ENCODE assay signal across 16 cellular contexts in genomic region chr7:32103361-32103760, GRCh38. TPM values are rescaled to one million over a fixed set of nuclear protein-coding genes. Genes with fewer than 3 reads are reported as not detected.
DNase-seq lines count a peak whose midpoint lies in the region; ATAC-seq and TF ChIP-seq lines count a peak whose summit lies in the region.
"Had no signal": no experiment of that assay in that cellular context is flagged by ENCODE, and none has a peak within 500 bp of the region (broad histone marks: within the 10 kb centered on the region; RNA-seq: fewer than 3 reads in every experiment).

No MANE protein-coding gene starts in this region.

- H2AFZ ChIP-seq in GM23248, result peak overlapping the region; percentile 12; the same call in 1 of the 2 replicates

- no peaks in the 10 kb centered on the region for H3K9me2 ChIP-seq in GM23248 (ENCODE audit: insufficient read depth)

- no peak overlapping the region for H3K4me3 Mint-ChIP-seq in nephron progenitor cell
- H3K4me3 Mint-ChIP-seq: CD4-positive, alpha-beta T cell; H9 had no signal

- H3K4me1 ChIP-seq in heart left ventricle, result peaks cover 0 to 22% (median 5%) of the 10 kb centered on the region in 12 donors
- H3K4me1 ChIP-seq in right atrium auricular region, result peaks cover 0 to 16% of the 10 kb centered on the region in 2 donors
- peaks cover 54% of the 10 kb centered on the region for H3K4me1 ChIP-seq in BLaER1
- peaks cover 12% of the 10 kb centered on the region; the same call in 1 of the 2 replicates for H3K4me1 ChIP-seq in GM23248 (ENCODE audit: insufficient read depth)
- no peaks in the 10 kb centered on the region for H3K4me1 ChIP-seq in breast epithelium
- H3K4me1 ChIP-seq: BE2C had no signal

- no peaks in the 10 kb centered on the region for H3F3A ChIP-seq in GM23248 (ENCODE audit: insufficient read depth)

- TF ChIP-seq CTCF in heart left ventricle (IDR thresholded peaks at IDR 0.05) (no peak), right atrium auricular region (IDR thresholded peaks at IDR 0.05) (no peak), breast epithelium (IDR thresholded peaks at IDR 0.05) (no peak), nephron progenitor cell (IDR thresholded peaks at IDR 0.05) (no peak)

- intact Hi-C loops in heart left ventricle (cut with DNase I), result loop anchor here in 4 of 10 donors (2.0 to 10.0 kb wide), 3 partner anchors 47 to 51 kb away; no protein-coding TSS in a partner anchor
- intact Hi-C loops in breast epithelium (cut with DNase I; ENCODE audit: low total_unique reads), result no loop called here

- H3K9me3 ChIP-seq in heart left ventricle (peaks cover 0 to 17% (median 0%) of the 10 kb centered on the region in 12 donors), right atrium auricular region (no peaks in the 10 kb centered on the region), BLaER1 (peaks cover 32% of the 10 kb centered on the region), GM23248 (ENCODE audit: low read depth) (no peaks in the 10 kb centered on the region), breast epithelium (no peaks in the 10 kb centered on the region)
- H3K9me3 ChIP-seq: BE2C had no signal

- no peak overlapping the region for H3K27ac Mint-ChIP-seq in nephron progenitor cell
- H3K27ac Mint-ChIP-seq: CD4-positive, alpha-beta T cell; H9 had no signal

- no peaks in the 10 kb centered on the region for H3K36me3 ChIP-seq in heart left ventricle
- no peaks in the 10 kb centered on the region for H3K36me3 ChIP-seq in right atrium auricular region
- H3K36me3 ChIP-seq in BLaER1, result no peaks in the 10 kb centered on the region
- no peaks in the 10 kb centered on the region for H3K36me3 ChIP-seq in GM23248 (ENCODE audit: low read depth)
- H3K36me3 ChIP-seq in breast epithelium, result no peaks in the 10 kb centered on the region
- H3K36me3 ChIP-seq: BE2C had no signal

- no peak overlapping the region for H3K4me3 ChIP-seq in heart left ventricle
- no peak overlapping the region for H3K4me3 ChIP-seq in right atrium auricular region
- H3K4me3 ChIP-seq in BLaER1, result peak overlapping the region; percentile 46
- no peak overlapping the region for H3K4me3 ChIP-seq in GM23248
- no peak overlapping the region for H3K4me3 ChIP-seq in breast epithelium

- H3K4me1 Mint-ChIP-seq in nephron progenitor cell, result no peaks in the 10 kb centered on the region

- H3K27me3 Mint-ChIP-seq in nephron progenitor cell (ENCODE audit: low read depth, poor library complexity), result peaks cover 8% of the 10 kb centered on the region
- H3K27me3 Mint-ChIP-seq: CD4-positive, alpha-beta T cell had no signal

- no peak overlapping the region for H3K9ac ChIP-seq in BLaER1
- H3K9ac ChIP-seq in GM23248, result no peak overlapping the region

- ATAC-seq in heart left ventricle, result no peak

- H3K4me2 ChIP-seq in BLaER1 (peak overlapping the region; percentile 53), GM23248 (ENCODE audit: unreplicated experiment) (no peak overlapping the region)

- DNase-seq in heart left ventricle (no peak), right atrium auricular region (ENCODE audit: low spot score) (no peak), GM23248 (no peak), breast epithelium (ENCODE audit: low spot score in 2 of 2) (peak in 1 of 2 donors; percentile 31), NCI-H1092 treated with DMSO at 0.1 percent for 48 hours (lab: John Stamatoyannopoulos, UW) (no peak), nephron progenitor cell (no peak), ureter (ENCODE audit: low spot score) (no peak)
- DNase-seq: ACHN; BE2C; CD4-positive, alpha-beta T cell; DMS79 treated with DMSO at 0.1 percent for 48 hours; GF-D8; H9 had no signal

- peaks cover 6% of the 10 kb centered on the region for H3K9me3 Mint-ChIP-seq in nephron progenitor cell

- H3K36me3 Mint-ChIP-seq in nephron progenitor cell (ENCODE audit: low read depth), result no peaks in the 10 kb centered on the region

- H3K27ac ChIP-seq in heart left ventricle, result peak overlapping the region in 9 of 12 donors; percentile 17 to 86 (median 67)
- H3K27ac ChIP-seq in right atrium auricular region, result no peak overlapping the region
- no peak overlapping the region for H3K27ac ChIP-seq in BLaER1
- H3K27ac ChIP-seq in GM23248, result no peak overlapping the region
- H3K27ac ChIP-seq in breast epithelium, result peak overlapping the region; percentile 38 to 57
- H3K27ac ChIP-seq: C4-2B had no signal

- in situ Hi-C loops in GM23248 (cut with MboI), result no loop called here

- no peaks in the 10 kb centered on the region for H4K20me1 ChIP-seq in BLaER1
- H4K20me1 ChIP-seq in GM23248 (ENCODE audit: insufficient read depth), result no peaks in the 10 kb centered on the region

- TF ChIP-seq POLR2A in heart left ventricle (IDR thresholded peaks at IDR 0.05) (no peak), breast epithelium (IDR thresholded peaks at IDR 0.05) (no peak)

- no peaks in the 10 kb centered on the region for H3K27me3 ChIP-seq in heart left ventricle
- no peaks in the 10 kb centered on the region for H3K27me3 ChIP-seq in right atrium auricular region
- no peaks in the 10 kb centered on the region for H3K27me3 ChIP-seq in BLaER1
- no peaks in the 10 kb centered on the region for H3K27me3 ChIP-seq in GM23248 (replicated peaks; ENCODE audit: insufficient read depth)
- no peaks in the 10 kb centered on the region for H3K27me3 ChIP-seq in breast epithelium
- H3K27me3 ChIP-seq: BE2C had no signal

- WGBS in heart left ventricle, 4 donors, result 58 to 69% (median 66%) methylated on average over 4 of the region's 4 CpGs
- 43 to 48% methylated on average over 4 of the region's 4 CpGs for WGBS in GM23248 (ENCODE audit: low coverage in 1 of 2, low lambda C conversion rate in 2 of 2, missing lambda C conversion rate in 2 of 2), 2 experiments

- no peaks in the 10 kb centered on the region for H3K79me2 ChIP-seq in GM23248 (ENCODE audit: insufficient read depth)

RNA-seq across cellular contexts. Expression of gene PDE1C, which starts 33.2 kb away (rescaled TPM):
- total RNA-seq in heart left ventricle, result 100 to 1,000 TPM in 8 of 9 donors, 10 to 100 TPM in 1; 63.7 to 307 (median 143) TPM
- polyA plus RNA-seq in heart left ventricle, result 10 to 100 TPM; 35.3 to 42.9 TPM
- 10 to 100 TPM; 35.7 to 47.8 TPM for total RNA-seq in right atrium auricular region
- 33.8 and 43.1 TPM in 2 replicates for total RNA-seq in GM23248 (2014; rRNA removed; shearing (Covaris generic))
- 20.1 and 23.5 TPM in 2 replicates for polyA plus RNA-seq in GM23248 (2016; fragmentation: Nextera tagmentation; extraction: Ambion mirVana)
- 10 to 100 TPM in 2 of 3 donors, 1 to 10 TPM in 1; 3.2 to 30.1 (median 18.7) TPM for total RNA-seq in breast epithelium
- total RNA-seq in ureter, result 12.2 TPM
- total RNA-seq: CD4-positive, alpha-beta T cell; HT-29 had no signal

Comparison
In these comparisons a context has a peak if more than half of its experiments do, and no peak if none do; other contexts are left out.
1. H3K27ac ChIP-seq: peak in heart left ventricle (9 of 12) and breast epithelium (2 of 2); none in right atrium auricular region (0 of 2), BLaER1 (single experiment) and GM23248 (single experiment).